In genomic region chr7:67937717-67938191, GRCh38 we compare ENCODE assay signal across 9 cellular contexts.
A peak's percentile ranks its signal among the peaks of the same experiment; 100 is the strongest.
DNase-seq lines count a peak whose midpoint lies in the region; TF ChIP-seq lines count a peak whose summit lies in the region.
"Had no signal": no experiment of that assay in that cellular context is flagged by ENCODE, and none has a peak within 500 bp of the region (broad histone marks: within the 10 kb centered on the region; RNA-seq: fewer than 3 reads in every experiment).

No MANE protein-coding gene starts in this region.

- TF ChIP-seq CTCF in GM20000 (IDR thresholded peaks at IDR 0.05; ENCODE audit: extremely low read depth, missing control alignments), result no peak

- peak; percentile 37 for DNase-seq in ELF-1 (ENCODE audit: low read depth, low spot score)
- DNase-seq in SW480 (ENCODE audit: low spot score), result peak; percentile 50
- peak; percentile 98 for DNase-seq in foreskin melanocyte
- peak; percentile 73 for DNase-seq in renal cortical epithelial cell (ENCODE audit: low read depth)
- no peak for DNase-seq in GM20000 (ENCODE audit: low spot score)
- DNase-seq in SKM-1 treated with dmso at 0.1 percent for 144 hours (lab: John Stamatoyannopoulos, UW; ENCODE audit: unreplicated experiment), result no peak
- DNase-seq in Kasumi-1 (lab: John Stamatoyannopoulos, UW), result no peak
- DNase-seq in AG08396 (ENCODE audit: low spot score), result no peak
- DNase-seq: DND-41 had no signal

Comparison
In these comparisons a context has a peak if more than half of its experiments do, and no peak if none do; other contexts are left out.
1. DNase-seq: peak in ELF-1 (single experiment), SW480 (single experiment), foreskin melanocyte (single experiment) and renal cortical epithelial cell (single experiment); none in GM20000 (single experiment), SKM-1 treated with dmso at 0.1 percent for 144 hours (single experiment), Kasumi-1 (0 of 2) and AG08396 (single experiment).